Comparison of ENCODE assay signal across 20 cellular contexts in genomic region chr9:2214707-2215106, GRCh38.
"Had no signal": no experiment of that assay in that cellular context is flagged by ENCODE, and none has a peak within 500 bp of the region (broad histone marks: within the 10 kb centered on the region; RNA-seq: fewer than 3 reads in every experiment).

No MANE protein-coding gene starts in this region.

- DNase-seq: activated CD4-positive, alpha-beta T cell treated with anti-CD3 and anti-CD28 coated beads for 1 hour; activated CD4-positive, alpha-beta T cell treated with anti-CD3 and anti-CD28 coated beads, Interleukin-2, amount 50 U/mL, for 1 hour; activated CD8-positive, alpha-beta T cell treated with anti-CD3 and anti-CD28 coated beads, Interleukin-2, amount 10 ng/mL, durations not matched to agents 7 days and 5 days; activated naive CD4-positive, alpha-beta T cell; activated T-cell treated with anti-CD3 and anti-CD28 coated beads, Interleukin-2, amount 50 U/mL, for 1 hour; head of caudate nucleus; naive thymus-derived CD8-positive, alpha-beta T cell; posterior cingulate gyrus; stimulated activated CD4-positive, alpha-beta T cell treated with anti-CD3 and anti-CD28 coated beads, Interleukin-2, amount 100 ng/mL, for 48 hours; stimulated activated CD8-positive, alpha-beta memory T cell treated with anti-CD3 and anti-CD28 coated beads, Interleukin-4, amount 100 ng/mL, for 48 hours; stimulated activated naive B cell treated with anti-CD40 and anti-IgM and Interleukin-4, amounts not matched to agents 10 μg/mL and 1 μg/mL and 100 μg/mL, for 72 hours; testis; trophoblast cell; uterus had no signal

- ATAC-seq: activated CD8-positive, alpha-beta T cell treated with anti-CD3 and anti-CD28 coated beads, Interleukin-2, amount 10 ng/mL, durations not matched to agents 7 days and 5 days; gastroesophageal sphincter; left lobe of liver; naive thymus-derived CD8-positive, alpha-beta T cell had no signal

- H3K36me3 ChIP-seq: adrenal gland, gastroesophageal sphincter, neural progenitor cell, uterus had no signal

- H3K27me3 ChIP-seq: adrenal gland, gastroesophageal sphincter, neural progenitor cell, testis, uterus had no signal

- H3K4me3 ChIP-seq: adrenal gland, coronary artery, gastroesophageal sphincter, neural progenitor cell, testis, uterus had no signal

- H3K9me3 ChIP-seq: adrenal gland, gastroesophageal sphincter, testis, uterus had no signal

- H3K27ac ChIP-seq: coronary artery, epithelial cell of prostate, gastroesophageal sphincter, neural progenitor cell, testis, uterus had no signal

- H3K4me1 ChIP-seq: adrenal gland, gastroesophageal sphincter, neural progenitor cell, testis, uterus had no signal
